12 cellular contexts compared by ENCODE assay signal in genomic region chr10:102654969-102655368, GRCh38. TPM values are rescaled to one million over a fixed set of nuclear protein-coding genes. Genes with fewer than 3 reads are reported as not detected.
A peak's percentile ranks its signal among the peaks of the same experiment; 100 is the strongest.
DNase-seq lines count a peak whose midpoint lies in the region; ATAC-seq and TF ChIP-seq lines count a peak whose summit lies in the region.
"Had no signal": no experiment of that assay in that cellular context is flagged by ENCODE, and none has a peak within 500 bp of the region (broad histone marks: within the 10 kb centered on the region; RNA-seq: fewer than 3 reads in every experiment).

No MANE protein-coding gene starts in this region.

- H3K27me3 ChIP-seq in right cardiac atrium (ENCODE audit: control insufficient read depth, insufficient read depth) (no peaks in the 10 kb centered on the region), body of pancreas (no peaks in the 10 kb centered on the region), lower lobe of right lung (ENCODE audit: low read depth) (no peaks in the 10 kb centered on the region)

- TF ChIP-seq POLR2A in body of pancreas (IDR thresholded peaks at IDR 0.05): no peak

- peaks cover 16% of the 10 kb centered on the region for H3K4me1 ChIP-seq in right cardiac atrium (ENCODE audit: control insufficient read depth, insufficient read depth, low read length)
- H3K4me1 ChIP-seq in body of pancreas: peaks cover 89% of the 10 kb centered on the region
- peaks cover 91% of the 10 kb centered on the region for H3K4me1 ChIP-seq in lower lobe of right lung
- H3K4me1 ChIP-seq: Caco-2 had no signal

- no peak overlapping the region for H3K4me3 ChIP-seq in right cardiac atrium (ENCODE audit: low read length)
- H3K4me3 ChIP-seq in body of pancreas: no peak overlapping the region
- no peak overlapping the region for H3K4me3 ChIP-seq in lower lobe of right lung

- no peak for ATAC-seq in right cardiac atrium
- ATAC-seq in left cardiac atrium: no peak
- no peak for ATAC-seq in body of pancreas
- no peak for ATAC-seq in lower lobe of right lung
- no peak for ATAC-seq in omental fat pad (ENCODE audit: low FRiP score)

- H3K27ac ChIP-seq in right cardiac atrium (ENCODE audit: low read length) (no peak overlapping the region), body of pancreas (peak overlapping the region; percentile 19 to 95 (median 33)), lower lobe of right lung (peak overlapping the region; percentile 5)

- WGBS in right cardiac atrium: 86% methylated on average over 12 of the region's 12 CpGs
- WGBS in body of pancreas, 2 donors: 74 to 83% methylated on average over 7 to 12 of the region's 12 CpGs

- no peaks in the 10 kb centered on the region for H3K9me3 ChIP-seq in right cardiac atrium (ENCODE audit: control insufficient read depth, low read length)
- no peaks in the 10 kb centered on the region for H3K9me3 ChIP-seq in body of pancreas
- no peaks in the 10 kb centered on the region for H3K9me3 ChIP-seq in lower lobe of right lung
- H3K9me3 ChIP-seq: Caco-2 had no signal

- H3K36me3 ChIP-seq in body of pancreas (replicated peaks in 1 of 2; ENCODE audit: insufficient read depth in 1 of 2, low read depth in 2 of 2) (peaks cover 0 to 13% of the 10 kb centered on the region in 2 donors), lower lobe of right lung (peaks cover 77% of the 10 kb centered on the region)

- peak in 2 of 3 donors; percentile 20 to 49 for DNase-seq in right cardiac atrium
- DNase-seq in left cardiac atrium: no peak
- no peak for DNase-seq in body of pancreas
- no peak for DNase-seq in lower lobe of right lung
- no peak for DNase-seq in NCI-H1417 (lab: John Stamatoyannopoulos, UW)
- no peak for DNase-seq in T1000 (lab: John Stamatoyannopoulos, UW)
- DNase-seq in omental fat pad (ENCODE audit: low spot score): no peak
- DNase-seq: Caco-2, EL, HFFc6, NCI-H1048, NCI-H510A treated with DMSO at 0.1 percent for 48 hours had no signal

- TF ChIP-seq CTCF in body of pancreas (IDR thresholded peaks at IDR 0.05): no peak
- TF ChIP-seq CTCF in lower lobe of right lung (IDR thresholded peaks at IDR 0.05): no peak
- TF ChIP-seq CTCF in omental fat pad (IDR thresholded peaks at IDR 0.05): no peak

- intact Hi-C loops in right cardiac atrium (cut with DNase I) (no loop called here), left cardiac atrium (cut with DNase I) (no loop called here), body of pancreas (cut with DNase I) (no loop called here), lower lobe of right lung (cut with DNase I) (no loop called here)

RNA-seq across cellular contexts. Expression of gene TRIM8, which starts 10.7 kb away (rescaled TPM):
- total RNA-seq in right cardiac atrium (100 to 1,000 TPM; 104 to 120 (median 109) TPM), left cardiac atrium (100 to 1,000 TPM; 104 to 108 TPM), body of pancreas (100 to 1,000 TPM; 121 to 156 TPM), lower lobe of right lung (142 TPM), omental fat pad (100 to 1,000 TPM in 3 of 4 donors, 10 to 100 TPM in 1; 58.2 to 121 (median 103) TPM)
- 71.4 TPM for polyA plus RNA-seq in right cardiac atrium

RNA-seq across cellular contexts. Expression of gene ARL3, which starts 59.2 kb away (rescaled TPM):
- 10 to 100 TPM; 13.0 to 18.3 (median 14.9) TPM for total RNA-seq in right cardiac atrium
- 16.3 TPM for polyA plus RNA-seq in right cardiac atrium
- total RNA-seq in left cardiac atrium: 10 to 100 TPM; 12.0 to 12.4 TPM
- total RNA-seq in body of pancreas: 1 to 10 TPM; 1.8 to 4.0 TPM
- 7.3 TPM for total RNA-seq in lower lobe of right lung
- total RNA-seq in omental fat pad: 1 to 10 TPM; 2.8 to 6.1 (median 3.9) TPM

RNA-seq across cellular contexts. Expression of gene SFXN2, which starts 59.5 kb away (rescaled TPM):
- total RNA-seq in right cardiac atrium: 1 to 10 TPM; 1.8 to 4.8 (median 2.4) TPM
- polyA plus RNA-seq in right cardiac atrium: 1.8 TPM
- total RNA-seq in left cardiac atrium: 1 to 10 TPM; 3.2 to 4.0 TPM
- 1 to 10 TPM; 2.1 to 7.3 TPM for total RNA-seq in body of pancreas
- 10.0 TPM for total RNA-seq in lower lobe of right lung
- 1 to 10 TPM; 4.3 to 7.9 (median 5.0) TPM for total RNA-seq in omental fat pad

Comparison
In these comparisons a context has a peak if more than half of its experiments do, and no peak if none do; other contexts are left out.
1. DNase-seq: peak in right cardiac atrium (2 of 3); none in left cardiac atrium (single experiment), body of pancreas (0 of 4), lower lobe of right lung (single experiment), NCI-H1417 (0 of 3), T1000 (single experiment) and omental fat pad (single experiment).